ENCODE assay signal across 1 cellular context in genomic region chr3:24545917-24546316, GRCh38.
TF ChIP-seq lines count a peak whose summit lies in the region.

No MANE protein-coding gene starts in this region.

TF ChIP-seq in HepG2, 621 proteins besides CTCF, POLR2A, EP300 and RAD21:
- TF ChIP-seq FOXA3 (CRISPR knock-in tag; IDR thresholded peaks at IDR 0.05) (peak; percentile 32), RXRB (CRISPR knock-in tag; IDR thresholded peaks at IDR 0.05; ENCODE audit: borderline replicate concordance) (peak; percentile 27; the same call in 1 of the 2 replicates), NFIC (IDR thresholded peaks at IDR 0.05; ENCODE audit: low read length) (0 out of 2 replicates have a peak, but pooled peaks have one; percentile 24), SIX1 (CRISPR knock-in tag; IDR thresholded peaks at IDR 0.05; ENCODE audit: borderline replicate concordance) (peak; percentile 43; the same call in 1 of the 2 replicates), NCOA2 (CRISPR knock-in tag; IDR thresholded peaks at IDR 0.05) (0 out of 2 replicates have a peak, but pooled peaks have one; percentile 20), CBFB (CRISPR knock-in tag; IDR thresholded peaks at IDR 0.05) (no peak), ARHGAP35 (CRISPR knock-in tag; IDR thresholded peaks at IDR 0.05; ENCODE audit: borderline replicate concordance) (no peak), ARID5B (CRISPR knock-in tag; IDR thresholded peaks at IDR 0.05) (peak; percentile 43; the same call in 1 of the 2 replicates), CEBPG (CRISPR knock-in tag; IDR thresholded peaks at IDR 0.05) (peak; percentile 39; the same call in 1 of the 2 replicates), KAT2B (IDR thresholded peaks at IDR 0.05; ENCODE audit: borderline replicate concordance, low read depth, low read length) (peak; percentile 66; the same call in 1 of the 2 replicates), GATAD2A (CRISPR knock-in tag; IDR thresholded peaks at IDR 0.05) (0 out of 2 replicates have a peak, but pooled peaks have one; percentile 50), AHDC1 (CRISPR knock-in tag; IDR thresholded peaks at IDR 0.05; ENCODE audit: borderline replicate concordance) (peak; percentile 55; the same call in 1 of the 2 replicates), PAXIP1 (CRISPR knock-in tag; conservative IDR thresholded peaks at IDR 0.05) (peak; percentile 25; the same call in 1 of the 2 replicates), ARID3A (IDR thresholded peaks at IDR 0.05; ENCODE audit: low read depth, low read length) (peak; percentile 88), TEF (CRISPR knock-in tag; IDR thresholded peaks at IDR 0.05) (peak; percentile 62; the same call in 1 of the 2 replicates), LCORL (IDR thresholded peaks at IDR 0.05) (0 out of 2 replicates have a peak, but pooled peaks have one; percentile 22), LCORL (CRISPR knock-in tag; IDR thresholded peaks at IDR 0.05) (no peak), ONECUT2 (CRISPR knock-in tag; IDR thresholded peaks at IDR 0.05) (peak; percentile 89), ZMYM4 (CRISPR knock-in tag; IDR thresholded peaks at IDR 0.05) (0 out of 2 replicates have a peak, but pooled peaks have one; percentile 27), CEBPB (IDR thresholded peaks at IDR 0.05; ENCODE audit: borderline replicate concordance, low read depth, low read length) (peak; percentile 30; the same call in 1 of the 2 replicates), ZNF577 (CRISPR knock-in tag; IDR thresholded peaks at IDR 0.05; ENCODE audit: borderline replicate concordance, low read depth) (no peak), ZNF205 (CRISPR knock-in tag; IDR thresholded peaks at IDR 0.05) (no peak), SOX13 (IDR thresholded peaks at IDR 0.05) (no peak), SOX13 (CRISPR knock-in tag; conservative IDR thresholded peaks at IDR 0.05 in 1 of 2, IDR thresholded peaks at IDR 0.05 in 1 of 2) (0 out of 4 replicates have a peak, but pooled peaks of 1 of the 2 experiments have one; percentile 26), SOX6 (IDR thresholded peaks at IDR 0.05) (no peak), SOX6 (CRISPR knock-in tag; IDR thresholded peaks at IDR 0.05) (peak; percentile 15; the same call in 1 of the 2 replicates), ISL2 (CRISPR knock-in tag; IDR thresholded peaks at IDR 0.05) (0 out of 2 replicates have a peak, but pooled peaks have one; percentile 19), CENPX (CRISPR knock-in tag; IDR thresholded peaks at IDR 0.05) (no peak), FOSL2 (CRISPR knock-in tag; IDR thresholded peaks at IDR 0.05) (peak; percentile 67; the same call in 1 of the 2 replicates), ZNF44 (CRISPR knock-in tag; IDR thresholded peaks at IDR 0.05) (no peak), NR2F6 (IDR thresholded peaks at IDR 0.05) (peak; percentile 46; the same call in 1 of the 2 replicates), NR2F6 (CRISPR knock-in tag; IDR thresholded peaks at IDR 0.05) (no peak)
